19 cellular contexts compared by ENCODE assay signal in the genomic region with DNA sequence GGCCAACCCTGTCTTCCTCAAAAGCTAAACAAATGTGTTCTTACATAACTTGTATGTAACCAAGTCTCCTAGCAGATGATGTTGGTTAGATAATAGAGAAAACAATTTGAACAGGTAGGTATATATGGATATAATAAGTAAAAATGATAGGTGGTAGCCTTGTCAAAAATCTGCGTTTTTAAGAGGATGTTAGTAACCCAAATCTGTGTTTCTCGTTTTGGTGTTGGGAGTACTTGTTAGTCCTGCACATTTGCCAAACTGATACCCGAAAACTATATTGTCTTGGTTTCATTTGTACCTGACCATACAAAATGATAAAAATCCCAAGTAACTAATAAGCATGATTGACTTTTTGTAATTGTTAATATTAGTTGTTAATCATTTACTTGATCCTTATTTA. TPM values are rescaled to one million over a fixed set of nuclear protein-coding genes. Genes with fewer than 3 reads are reported as not detected.
A peak's percentile ranks its signal among the peaks of the same experiment; 100 is the strongest.
DNase-seq lines count a peak whose midpoint lies in the region; ATAC-seq, FAIRE-seq and TF ChIP-seq lines count a peak whose summit lies in the region.
"Had no signal": no experiment of that assay in that cellular context is flagged by ENCODE, and none has a peak within 500 bp of the region (broad histone marks: within the 10 kb centered on the region; RNA-seq: fewer than 3 reads in every experiment).

No MANE protein-coding gene starts in this region.

- FAIRE-seq in GM12892 (lab: Jason Lieb, UNC), result no peak
- no peak for FAIRE-seq in H54 (lab: Jason Lieb, UNC)

- H3K4me3 Mint-ChIP-seq in activated CD8-positive, alpha-beta T cell treated with anti-CD3 and anti-CD28 coated beads for 36 hours, result no peak overlapping the region
- H3K4me3 Mint-ChIP-seq in activated CD8-positive, alpha-beta T cell treated with anti-CD3 and anti-CD28 coated beads, Interleukin-2, amount 10 ng/mL, durations not matched to agents 7 days and 5 days, result no peak overlapping the region
- peak overlapping the region; percentile 48 to 49 for H3K4me3 Mint-ChIP-seq in effector memory CD8-positive, alpha-beta T cell
- H3K4me3 Mint-ChIP-seq in progenitor cell of endocrine pancreas (ENCODE audit: low read depth), result no peak overlapping the region

- POLR2A ChIA-PET in activated CD8-positive, alpha-beta T cell treated with anti-CD3 and anti-CD28 coated beads for 36 hours (lab: Charles Lee), result interaction anchor here (1.3 to 3.2 kb wide), 3 partner anchors 7 to 138 kb away, joined by 3 to 28 read pairs (median 13); partner anchors contain the start of gene SRSF5
- POLR2A ChIA-PET in activated CD8-positive, alpha-beta T cell treated with anti-CD3 and anti-CD28 coated beads, Interleukin-2, amount 10 ng/mL, durations not matched to agents 7 days and 5 days (lab: Charles Lee), result interaction anchor here (2.4 kb wide), 1 partner anchor 8 kb away, joined by 17 read pairs; the partner anchor contains the start of gene SRSF5

- CTCF ChIA-PET in activated CD8-positive, alpha-beta T cell treated with anti-CD3 and anti-CD28 coated beads for 36 hours (lab: Charles Lee), result no interaction called here
- CTCF ChIA-PET in activated CD8-positive, alpha-beta T cell treated with anti-CD3 and anti-CD28 coated beads, Interleukin-2, amount 10 ng/mL, durations not matched to agents 7 days and 5 days (lab: Charles Lee), result no interaction called here

- ATAC-seq in activated CD8-positive, alpha-beta T cell treated with anti-CD3 and anti-CD28 coated beads for 36 hours, result no peak
- no peak for ATAC-seq in activated CD8-positive, alpha-beta T cell treated with anti-CD3 and anti-CD28 coated beads, Interleukin-2, amount 10 ng/mL, durations not matched to agents 7 days and 5 days
- no peak for ATAC-seq in effector memory CD8-positive, alpha-beta T cell (replicated peaks)

- H3K4me1 Mint-ChIP-seq in activated CD8-positive, alpha-beta T cell treated with anti-CD3 and anti-CD28 coated beads for 36 hours (ENCODE audit: low read depth), result peaks cover 74% of the 10 kb centered on the region
- H3K4me1 Mint-ChIP-seq in activated CD8-positive, alpha-beta T cell treated with anti-CD3 and anti-CD28 coated beads, Interleukin-2, amount 10 ng/mL, durations not matched to agents 7 days and 5 days (ENCODE audit: low read depth), result peaks cover 61% of the 10 kb centered on the region
- H3K4me1 Mint-ChIP-seq in effector memory CD8-positive, alpha-beta T cell (ENCODE audit: low read depth in 2 of 2), result peaks cover 49 to 79% of the 10 kb centered on the region in 2 donors
- H3K4me1 Mint-ChIP-seq in progenitor cell of endocrine pancreas (ENCODE audit: low read depth), result peaks cover 12% of the 10 kb centered on the region

- no peaks in the 10 kb centered on the region for H3K27me3 ChIP-seq in dorsolateral prefrontal cortex

- H3K9me3 Mint-ChIP-seq in activated CD8-positive, alpha-beta T cell treated with anti-CD3 and anti-CD28 coated beads for 36 hours, result no peaks in the 10 kb centered on the region
- no peaks in the 10 kb centered on the region for H3K9me3 Mint-ChIP-seq in activated CD8-positive, alpha-beta T cell treated with anti-CD3 and anti-CD28 coated beads, Interleukin-2, amount 10 ng/mL, durations not matched to agents 7 days and 5 days (ENCODE audit: insufficient read depth)
- H3K9me3 Mint-ChIP-seq in effector memory CD8-positive, alpha-beta T cell, result no peaks in the 10 kb centered on the region
- H3K9me3 Mint-ChIP-seq in progenitor cell of endocrine pancreas (ENCODE audit: low read depth), result no peaks in the 10 kb centered on the region

- no peak overlapping the region for H3K27ac ChIP-seq in dorsolateral prefrontal cortex
- H3K27ac ChIP-seq: C4-2B, GM23248, HL-60, KMS-11, PC-9 had no signal

- DNase-seq in activated CD8-positive, alpha-beta T cell treated with anti-CD3 and anti-CD28 coated beads for 36 hours, result no peak
- DNase-seq in activated CD8-positive, alpha-beta T cell treated with anti-CD3 and anti-CD28 coated beads, Interleukin-2, amount 10 ng/mL, durations not matched to agents 7 days and 5 days, result no peak
- DNase-seq in GM12892 (ENCODE audit: insufficient read length) (no peak), progenitor cell of endocrine pancreas (ENCODE audit: low spot score, unreplicated experiment) (no peak), MV-4-11 (lab: John Stamatoyannopoulos, UW) (no peak), H54 (ENCODE audit: insufficient read length, low spot score) (no peak), dorsolateral prefrontal cortex (no peak)
- no peak for DNase-seq in effector memory CD8-positive, alpha-beta T cell
- DNase-seq: DMS79, GM23248, NCI-H1105, NCI-H1694 treated with DMSO at 0.1 percent for 48 hours, NCI-H446, PC-9 had no signal

- no peak overlapping the region for H3K4me3 ChIP-seq in dorsolateral prefrontal cortex
- H3K4me3 ChIP-seq: GM23248, PC-9 had no signal

- TF ChIP-seq CTCF in activated CD8-positive, alpha-beta T cell treated with anti-CD3 and anti-CD28 coated beads for 36 hours (IDR thresholded peaks at IDR 0.05), result no peak
- no peak for TF ChIP-seq CTCF in progenitor cell of endocrine pancreas (IDR thresholded peaks at IDR 0.05; ENCODE audit: unreplicated experiment)
- no peak for TF ChIP-seq CTCF in dorsolateral prefrontal cortex (IDR thresholded peaks at IDR 0.05 in 54 of 56, conservative IDR thresholded peaks at IDR 0.05 in 2 of 56; ENCODE audit: low read depth in 1 of 56, partially characterized antibody in 56 of 56)

- peaks cover 86% of the 10 kb centered on the region for H3K36me3 Mint-ChIP-seq in activated CD8-positive, alpha-beta T cell treated with anti-CD3 and anti-CD28 coated beads for 36 hours (ENCODE audit: low read depth)
- H3K36me3 Mint-ChIP-seq in activated CD8-positive, alpha-beta T cell treated with anti-CD3 and anti-CD28 coated beads, Interleukin-2, amount 10 ng/mL, durations not matched to agents 7 days and 5 days (ENCODE audit: low read depth), result peaks cover 88% of the 10 kb centered on the region
- H3K36me3 Mint-ChIP-seq in effector memory CD8-positive, alpha-beta T cell (ENCODE audit: insufficient read depth), result peaks cover 92% of the 10 kb centered on the region
- H3K36me3 Mint-ChIP-seq in progenitor cell of endocrine pancreas (ENCODE audit: insufficient read depth), result peaks cover 50% of the 10 kb centered on the region

- intact Hi-C loops in activated CD8-positive, alpha-beta T cell treated with anti-CD3 and anti-CD28 coated beads for 36 hours (cut with micrococcal nuclease), result no loop called here
- intact Hi-C loops in dorsolateral prefrontal cortex (cut with DNase I), result no loop called here

- peak overlapping the region; percentile 52 for H3K27ac Mint-ChIP-seq in activated CD8-positive, alpha-beta T cell treated with anti-CD3 and anti-CD28 coated beads for 36 hours
- no peak overlapping the region for H3K27ac Mint-ChIP-seq in activated CD8-positive, alpha-beta T cell treated with anti-CD3 and anti-CD28 coated beads, Interleukin-2, amount 10 ng/mL, durations not matched to agents 7 days and 5 days
- peak overlapping the region; percentile 69 to 88 for H3K27ac Mint-ChIP-seq in effector memory CD8-positive, alpha-beta T cell
- H3K27ac Mint-ChIP-seq in progenitor cell of endocrine pancreas, result peak overlapping the region; percentile 77

- TF ChIP-seq POLR2A in GM12892 (IDR thresholded peaks at IDR 0.05; ENCODE audit: low read depth, low read length) (0 out of 2 replicates have a peak, but pooled peaks have one; percentile 4), H54 (IDR thresholded peaks at IDR 0.05; ENCODE audit: low read depth, low read length) (no peak)

- no peaks in the 10 kb centered on the region for H3K27me3 Mint-ChIP-seq in activated CD8-positive, alpha-beta T cell treated with anti-CD3 and anti-CD28 coated beads for 36 hours
- H3K27me3 Mint-ChIP-seq in activated CD8-positive, alpha-beta T cell treated with anti-CD3 and anti-CD28 coated beads, Interleukin-2, amount 10 ng/mL, durations not matched to agents 7 days and 5 days (ENCODE audit: low read depth), result no peaks in the 10 kb centered on the region
- H3K27me3 Mint-ChIP-seq in effector memory CD8-positive, alpha-beta T cell, result no peaks in the 10 kb centered on the region
- no peaks in the 10 kb centered on the region for H3K27me3 Mint-ChIP-seq in progenitor cell of endocrine pancreas

RNA-seq across cellular contexts. Expression of gene SRSF5, which starts 8.1 kb away (rescaled TPM):
- 100 to 1,000 TPM; 255 to 267 TPM for total RNA-seq in activated CD8-positive, alpha-beta T cell treated with anti-CD3 and anti-CD28 coated beads for 36 hours
- total RNA-seq in activated CD8-positive, alpha-beta T cell treated with anti-CD3 and anti-CD28 coated beads, Interleukin-2, amount 10 ng/mL, durations not matched to agents 7 days and 5 days, result 100 to 1,000 TPM; 283 to 301 TPM
- polyA plus RNA-seq in GM12892 (2012; ENCODE audit: missing spikeins), result 342 TPM
- total RNA-seq in progenitor cell of endocrine pancreas (379 and 402 TPM in 2 replicates), dorsolateral prefrontal cortex (100 to 1,000 TPM; 348 to 822 (median 535) TPM)

RNA-seq across cellular contexts. Expression of gene SLC10A1, which starts 22.0 kb away (rescaled TPM):
- total RNA-seq in activated CD8-positive, alpha-beta T cell treated with anti-CD3 and anti-CD28 coated beads for 36 hours, result not detected
- not detected for total RNA-seq in activated CD8-positive, alpha-beta T cell treated with anti-CD3 and anti-CD28 coated beads, Interleukin-2, amount 10 ng/mL, durations not matched to agents 7 days and 5 days
- 0.13 TPM for polyA plus RNA-seq in GM12892 (2012; ENCODE audit: missing spikeins)
- not detected in 2 replicates for total RNA-seq in progenitor cell of endocrine pancreas
- total RNA-seq in dorsolateral prefrontal cortex, result not detected
- total RNA-seq: G401, GM23248, MCF 10A, PC-9 had no signal
- polyA plus RNA-seq: GM23248 had no signal

Comparison
In these comparisons a context has a peak if more than half of its experiments do, and no peak if none do; other contexts are left out.
1. H3K4me3 Mint-ChIP-seq: peak in effector memory CD8-positive, alpha-beta T cell (2 of 2); none in activated CD8-positive, alpha-beta T cell treated with anti-CD3 and anti-CD28 coated beads for 36 hours (single experiment), activated CD8-positive, alpha-beta T cell treated with anti-CD3 and anti-CD28 coated beads, Interleukin-2, amount 10 ng/mL, durations not matched to agents 7 days and 5 days (single experiment) and progenitor cell of endocrine pancreas (single experiment).